24 cellular contexts compared by ENCODE assay signal in genomic region chr2:25430556-25430955, GRCh38.
"Had no signal": no experiment of that assay in that cellular context is flagged by ENCODE, and none has a peak within 500 bp of the region (broad histone marks: within the 10 kb centered on the region; RNA-seq: fewer than 3 reads in every experiment).

No MANE protein-coding gene starts in this region.

- H3K27ac ChIP-seq: epithelial cell of prostate, gastrocnemius medialis, lower lobe of right lung, ovary, psoas muscle, sigmoid colon, thoracic aorta, tibial nerve, upper lobe of left lung had no signal

- H3K36me3 ChIP-seq: gastrocnemius medialis, ovary, sigmoid colon, upper lobe of left lung had no signal

- ATAC-seq: esophagus mucosa; gastrocnemius medialis; left ventricle myocardium superior; lower lobe of right lung; natural killer cell; psoas muscle; right cardiac atrium; stimulated activated naive B cell treated with anti-CD40 and anti-IgM and Interleukin-4, amounts not matched to agents 10 μg/mL and 1 μg/mL and 100 μg/mL, for 72 hours had no signal

- H3K9me3 ChIP-seq: gastrocnemius medialis, lower lobe of right lung, ovary, psoas muscle, sigmoid colon, thoracic aorta, tibial nerve, upper lobe of left lung had no signal

- H3K4me3 ChIP-seq: gastrocnemius medialis, lower lobe of right lung, ovary, psoas muscle, sigmoid colon, thoracic aorta, tibial nerve, upper lobe of left lung had no signal

- FAIRE-seq: keratinocyte, urothelium cell line had no signal

- H3K27me3 ChIP-seq: gastrocnemius medialis, ovary, sigmoid colon, tibial nerve, upper lobe of left lung had no signal

- H3K4me1 ChIP-seq: gastrocnemius medialis, lower lobe of right lung, psoas muscle, sigmoid colon, tibial nerve, upper lobe of left lung had no signal

- DNase-seq: effector CD8-positive, alpha-beta T cell; endodermal cell; foreskin fibroblast; gastrocnemius medialis; head of caudate nucleus; left ventricle myocardium superior; lower lobe of right lung; natural killer cell; occipital lobe; ovary; posterior cingulate gyrus; psoas muscle; right cardiac atrium; sigmoid colon; stimulated activated CD4-positive, alpha-beta T cell treated with anti-CD3 and anti-CD28 coated beads, Interleukin-2, amount 100 ng/mL, for 24 hours; stimulated activated CD4-positive, alpha-beta T cell treated with anti-CD3 and anti-CD28 coated beads, Interleukin-4, amount 100 ng/mL, for 4 hours; stimulated activated naive B cell treated with anti-CD40 and anti-IgM and Interleukin-4, amounts not matched to agents 10 μg/mL and 1 μg/mL and 100 μg/mL, for 72 hours; upper lobe of left lung had no signal
